31 cellular contexts compared by ENCODE assay signal in genomic region chr1:240018617-240019016, GRCh38.
"Had no signal": no experiment of that assay in that cellular context is flagged by ENCODE, and none has a peak within 500 bp of the region (broad histone marks: within the 10 kb centered on the region; RNA-seq: fewer than 3 reads in every experiment).

No MANE protein-coding gene starts in this region.

- ATAC-seq: activated naive CD4-positive, alpha-beta T cell treated with anti-CD3 and anti-CD28 coated beads, Interleukin-2, amount 50 U/mL, for 72 hours; activated naive CD8-positive, alpha-beta T cell treated with anti-CD3 and anti-CD28 coated beads, Interleukin-2, amount 50 U/mL, for 24 hours; activated T-cell treated with anti-CD3 and anti-CD28 coated beads, Interleukin-2, amount 50 U/mL, for 4 hours; activated T-cell treated with anti-CD3 and anti-CD28 coated beads, Interleukin-2, amount 50 U/mL, for 72 hours; activated T-helper 17 cell treated with anti-CD3 and anti-CD28 coated beads, Interleukin-2, amount 50 U/mL, for 72 hours; body of pancreas had no signal

- H3K36me3 ChIP-seq: adrenal gland, ascending aorta, brain microvascular endothelial cell, breast epithelium, cardiac muscle cell had no signal

- H3K27me3 ChIP-seq: adrenal gland, ascending aorta, body of pancreas, brain microvascular endothelial cell, breast epithelium, cardiac muscle cell had no signal

- H3K27ac ChIP-seq: adrenal gland, ascending aorta, body of pancreas, brain microvascular endothelial cell, breast epithelium, cardiac muscle cell had no signal

- H3K4me3 ChIP-seq: adrenal gland, ascending aorta, body of pancreas, breast epithelium, cardiac muscle cell had no signal

- H3K4me1 ChIP-seq: adrenal gland, ascending aorta, body of pancreas, breast epithelium had no signal

- DNase-seq: activated effector memory CD4-positive, alpha-beta T cell treated with anti-CD3 and anti-CD28 coated beads, Interleukin-2, amount 50 U/mL, for 16 hours; activated effector memory CD4-positive, alpha-beta T cell treated with Interleukin-2 at 50 U/mL for 16 hours; activated gamma-delta T cell; activated gamma-delta T cell treated with Interleukin-2 at 50 U/mL for 16 hours; activated naive CD4-positive, alpha-beta T cell; activated naive CD4-positive, alpha-beta T cell treated with anti-CD3 and anti-CD28 coated beads for 36 hours; activated naive CD4-positive, alpha-beta T cell treated with anti-CD3 and anti-CD28 coated beads, Interleukin-2, amount 10 ng/mL, durations not matched to agents 7 days and 5 days; activated naive CD4-positive, alpha-beta T cell treated with anti-CD3 and anti-CD28 coated beads, Interleukin-2, amount 50 U/mL, for 16 hours; activated naive CD4-positive, alpha-beta T cell treated with Interleukin-2 at 50 U/mL for 16 hours; activated naive CD8-positive, alpha-beta T cell treated with anti-CD3 and anti-CD28 coated beads for 36 hours; activated naive CD8-positive, alpha-beta T cell treated with anti-CD3 and anti-CD28 coated beads, Interleukin-2, amount 10 ng/mL, durations not matched to agents 7 days and 5 days; activated naive CD8-positive, alpha-beta T cell treated with anti-CD3 and anti-CD28 coated beads, Interleukin-2, amount 50 U/mL, for 24 hours; activated T-cell treated with anti-CD3 and anti-CD28 coated beads, Interleukin-2, amount 50 U/mL, for 24 hours; activated T-cell treated with anti-CD3 and anti-CD28 coated beads, Interleukin-2, amount 50 U/mL, for 4 hours; activated T-cell treated with anti-CD3 and anti-CD28 coated beads, Interleukin-2, amount 50 U/mL, for 48 hours; activated T-cell treated with anti-CD3 and anti-CD28 coated beads, Interleukin-2, amount 50 U/mL, for 72 hours; adrenal gland; amniotic stem cell; amygdala; anterior cingulate cortex; aorta; body of pancreas; brain microvascular endothelial cell; caudate nucleus; central memory CD4-positive, alpha-beta T cell; cerebellar nuclear complex had no signal
